ENCODE assay signal across 20 cellular contexts in the genomic region with DNA sequence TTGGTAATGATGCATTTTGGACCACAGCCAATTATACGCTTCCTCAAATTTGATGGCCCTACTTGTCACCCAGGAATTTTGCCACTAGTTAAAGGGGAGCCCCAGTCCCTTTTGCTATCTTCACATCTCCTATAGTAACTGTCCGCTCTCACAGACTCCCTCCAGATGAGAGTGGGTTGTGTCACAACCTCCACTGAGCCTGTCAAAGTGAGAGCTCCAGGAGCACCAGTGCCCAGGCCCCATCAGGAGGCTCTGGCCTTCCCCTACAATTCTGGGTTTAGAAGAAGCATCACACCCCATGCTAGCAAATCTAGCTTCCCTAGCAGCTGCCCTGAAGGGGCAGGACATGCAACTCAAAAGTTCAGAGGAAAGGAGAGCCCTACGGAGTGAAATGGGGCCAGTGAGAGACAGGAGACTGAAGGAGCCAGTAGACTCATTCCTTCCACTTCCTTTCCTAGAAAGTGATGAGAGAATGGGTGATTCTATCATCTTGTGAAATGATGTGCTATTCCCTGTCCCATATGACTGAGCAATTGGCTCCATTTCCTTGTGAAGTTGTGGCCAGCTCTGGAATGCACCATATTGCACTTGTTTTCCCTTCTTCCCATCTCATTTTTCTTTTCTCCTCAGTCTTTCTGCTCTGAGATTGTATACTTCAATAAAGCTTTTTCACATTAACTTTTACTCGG.
DNase-seq lines count a peak whose midpoint lies in the region; ATAC-seq and TF ChIP-seq lines count a peak whose summit lies in the region.
"Had no signal": no experiment of that assay in that cellular context is flagged by ENCODE, and none has a peak within 500 bp of the region (broad histone marks: within the 10 kb centered on the region; RNA-seq: fewer than 3 reads in every experiment).

No MANE protein-coding gene starts in this region.

- H4K20me1 ChIP-seq in GM23248 (ENCODE audit: insufficient read depth) (no peaks in the 10 kb centered on the region; the same call in 1 of the 2 replicates), SK-N-SH (ENCODE audit: insufficient read depth) (no peaks in the 10 kb centered on the region)

- TF ChIP-seq CTCF in AG04450 (IDR thresholded peaks at IDR 0.05; ENCODE audit: low read depth, low read length) (no peak), foreskin fibroblast (IDR thresholded peaks at IDR 0.05; ENCODE audit: low read depth, low read length) (no peak), SK-N-SH (IDR thresholded peaks at IDR 0.05) (no peak)

- H3K27ac ChIP-seq in AG04450 (ENCODE audit: low read depth, low read length) (no peak overlapping the region), GM23248 (peak overlapping the region; percentile 59), SK-N-SH (ENCODE audit: low read depth in 2 of 2, low read length in 1 of 2) (no peak overlapping the region)
- H3K27ac ChIP-seq: cardiac muscle cell, KMS-11, tibial artery had no signal

- ATAC-seq in GM18502 (IDR thresholded peaks at IDR 0.05; ENCODE audit: poor library complexity, unreplicated experiment): no peak
- ATAC-seq: PC-3 had no signal

- 58 to 59% methylated on average over 4 of the region's 4 CpGs for WGBS in GM23248 (ENCODE audit: low coverage in 1 of 2, low lambda C conversion rate in 2 of 2, missing lambda C conversion rate in 2 of 2), 2 experiments
- 67% methylated on average over 4 of the region's 4 CpGs for WGBS in SK-N-SH (ENCODE audit: low lambda C conversion rate)

- H3K4me3 ChIP-seq in AG04450 (ENCODE audit: low read depth, low read length): no peak overlapping the region
- no peak overlapping the region for H3K4me3 ChIP-seq in GM23248
- no peak overlapping the region for H3K4me3 ChIP-seq in adipocyte (ENCODE audit: low read length)
- H3K4me3 ChIP-seq in foreskin fibroblast (ENCODE audit: low read depth in 1 of 2, low read length in 2 of 2): no peak overlapping the region
- no peak overlapping the region for H3K4me3 ChIP-seq in SK-N-SH (ENCODE audit: low read depth in 2 of 2, low read length in 1 of 2)
- H3K4me3 ChIP-seq: cardiac muscle cell, tibial artery had no signal

- H3K9me3 ChIP-seq in AG04450 (ENCODE audit: control insufficient read depth, insufficient read depth, low read length) (no peaks in the 10 kb centered on the region), GM23248 (ENCODE audit: low read depth) (no peaks in the 10 kb centered on the region), adipocyte (ENCODE audit: control insufficient read depth, low read length) (no peaks in the 10 kb centered on the region), SK-N-SH (no peaks in the 10 kb centered on the region)
- H3K9me3 ChIP-seq: tibial artery had no signal

- POLR2A ChIA-PET in AG04450 (lab: Yijun Ruan, JAX): no interaction called here
- POLR2A ChIA-PET in SK-N-SH (lab: Yijun Ruan, JAX): no interaction called here

- H2AFZ ChIP-seq in GM23248: no peak overlapping the region
- H2AFZ ChIP-seq in SK-N-SH (ENCODE audit: low read depth): no peak overlapping the region

- no peak for TF ChIP-seq EP300 in SK-N-SH (IDR thresholded peaks at IDR 0.05; ENCODE audit: borderline replicate concordance in 1 of 2, low read depth in 1 of 2, low read length in 1 of 2)

- H3K79me2 ChIP-seq in GM23248 (ENCODE audit: insufficient read depth): no peaks in the 10 kb centered on the region
- no peaks in the 10 kb centered on the region for H3K79me2 ChIP-seq in SK-N-SH (ENCODE audit: insufficient read depth)

- H3K4me2 ChIP-seq in GM23248 (ENCODE audit: unreplicated experiment) (peak overlapping the region; percentile 28), SK-N-SH (no peak overlapping the region)
- H3K4me2 ChIP-seq: KMS-11 had no signal

- CTCF ChIA-PET in AG04450 (lab: Charles Lee) (no interaction called here), SK-N-SH (lab: Yijun Ruan, JAX) (no interaction called here)

- peaks cover 47% of the 10 kb centered on the region for H3K4me1 ChIP-seq in GM23248 (ENCODE audit: insufficient read depth)
- peaks cover 13% of the 10 kb centered on the region for H3K4me1 ChIP-seq in adipocyte (ENCODE audit: control insufficient read depth, insufficient read depth, low read length)
- H3K4me1 ChIP-seq in SK-N-SH (ENCODE audit: control insufficient read depth in 1 of 2, insufficient read depth in 2 of 2, low read depth in 1 of 2, low read length in 1 of 2): peaks cover 0 to 6% of the 10 kb centered on the region in 2 experiments; a peak in 2 of 4 replicates

- in situ Hi-C loops in GM23248 (cut with MboI): no loop called here

- H3K9me2 ChIP-seq in GM23248 (ENCODE audit: insufficient read depth): no peaks in the 10 kb centered on the region
- no peaks in the 10 kb centered on the region for H3K9me2 ChIP-seq in SK-N-SH

- H3F3A ChIP-seq in GM23248 (ENCODE audit: insufficient read depth) (peaks cover 35% of the 10 kb centered on the region), SK-N-SH (replicated peaks; ENCODE audit: insufficient read depth) (peaks cover 16% of the 10 kb centered on the region)

- TF ChIP-seq RAD21 in SK-N-SH (IDR thresholded peaks at IDR 0.05; ENCODE audit: low read length): no peak

- H3K27me3 ChIP-seq in AG04450 (ENCODE audit: control insufficient read depth, insufficient read depth, low read length) (no peaks in the 10 kb centered on the region), GM23248 (replicated peaks; ENCODE audit: insufficient read depth) (no peaks in the 10 kb centered on the region), adipocyte (replicated peaks; ENCODE audit: control insufficient read depth, insufficient read depth, low read length) (no peaks in the 10 kb centered on the region), SK-N-SH (ENCODE audit: insufficient read depth) (no peaks in the 10 kb centered on the region)
- H3K27me3 ChIP-seq: cardiac muscle cell, tibial artery had no signal

- DNase-seq in AG04450 (ENCODE audit: low read depth, low spot score) (peak; percentile 23), GM23248 (peak; percentile 94), adipocyte (ENCODE audit: low read depth) (peak; percentile 32), foreskin fibroblast (peak; percentile 64 to 86), kidney glomerular epithelial cell (lab: John Stamatoyannopoulos, UW) (no peak), DMS153 treated with DMSO at 0.1 percent for 48 hours (lab: John Stamatoyannopoulos, UW; ENCODE audit: unreplicated experiment) (no peak), SK-N-SH (no peak)
- DNase-seq: activated CD8-positive, alpha-beta memory T cell treated with anti-CD3 and anti-CD28 coated beads for 24 hours; DMS 273 treated with DMSO at 0.1 percent for 48 hours; effector CD8-positive, alpha-beta T cell; immature natural killer cell; mesendoderm; NCI-H187; NCI-H526; PC-3; stimulated activated CD4-positive, alpha-beta T cell treated with anti-CD3 and anti-CD28 coated beads, Interleukin-1b, Interleukin-23, amount 100 ng/mL, for 48 hours; tibial artery had no signal

- H3K36me3 ChIP-seq in GM23248 (ENCODE audit: low read depth): no peaks in the 10 kb centered on the region
- no peaks in the 10 kb centered on the region for H3K36me3 ChIP-seq in adipocyte (ENCODE audit: control insufficient read depth, insufficient read depth, low read length, severe bottlenecking)
- H3K36me3 ChIP-seq in SK-N-SH (replicated peaks in 1 of 2; ENCODE audit: control insufficient read depth in 1 of 2, insufficient read depth in 2 of 2, low read length in 1 of 2): peaks cover 0 to 21% of the 10 kb centered on the region in 2 experiments
- H3K36me3 ChIP-seq: cardiac muscle cell, tibial artery had no signal

- H3K9ac ChIP-seq in GM23248 (no peak overlapping the region), adipocyte (ENCODE audit: low read length) (no peak overlapping the region), SK-N-SH (no peak overlapping the region)
- H3K9ac ChIP-seq: KMS-11 had no signal

TF ChIP-seq in SK-N-SH, 30 proteins besides CTCF, POLR2A, EP300 and RAD21:
- TF ChIP-seq, protein P1, sequence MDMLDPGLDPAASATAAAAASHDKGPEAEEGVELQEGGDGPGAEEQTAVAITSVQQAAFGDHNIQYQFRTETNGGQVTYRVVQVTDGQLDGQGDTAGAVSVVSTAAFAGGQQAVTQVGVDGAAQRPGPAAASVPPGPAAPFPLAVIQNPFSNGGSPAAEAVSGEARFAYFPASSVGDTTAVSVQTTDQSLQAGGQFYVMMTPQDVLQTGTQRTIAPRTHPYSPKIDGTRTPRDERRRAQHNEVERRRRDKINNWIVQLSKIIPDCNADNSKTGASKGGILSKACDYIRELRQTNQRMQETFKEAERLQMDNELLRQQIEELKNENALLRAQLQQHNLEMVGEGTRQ (IDR thresholded peaks at IDR 0.05; ENCODE audit: borderline replicate concordance, low read depth, low read length): no peak

Comparison
In these comparisons a context has a peak if more than half of its experiments do, and no peak if none do; other contexts are left out.
1. DNase-seq: peak in AG04450 (single experiment), GM23248 (single experiment), adipocyte (single experiment) and foreskin fibroblast (2 of 2); none in kidney glomerular epithelial cell (single experiment), DMS153 treated with DMSO at 0.1 percent for 48 hours (single experiment) and SK-N-SH (single experiment).